12 cellular contexts compared by ENCODE assay signal in the genomic region with DNA sequence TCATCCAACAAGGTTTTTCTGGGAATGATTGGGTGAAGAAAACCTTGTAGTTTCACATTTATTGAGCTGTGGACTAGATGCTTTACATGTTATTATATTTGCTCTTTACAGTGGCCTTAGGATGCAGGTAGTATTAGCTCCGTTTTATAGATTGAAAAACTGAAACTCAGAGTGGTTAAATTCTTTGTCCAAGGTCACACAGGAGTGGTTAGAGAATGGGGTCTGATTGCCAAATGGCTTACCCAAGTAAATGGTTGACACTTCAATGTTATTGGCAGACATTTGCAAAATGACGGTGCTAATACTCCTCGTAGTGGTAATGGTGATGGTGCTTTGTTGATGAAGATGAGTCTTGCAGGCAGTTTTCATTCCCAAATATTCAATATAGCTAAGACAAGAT. TPM values are rescaled to one million over a fixed set of nuclear protein-coding genes. Genes with fewer than 3 reads are reported as not detected.
DNase-seq lines count a peak whose midpoint lies in the region; ATAC-seq and TF ChIP-seq lines count a peak whose summit lies in the region.
"Had no signal": no experiment of that assay in that cellular context is flagged by ENCODE, and none has a peak within 500 bp of the region (broad histone marks: within the 10 kb centered on the region; RNA-seq: fewer than 3 reads in every experiment).

No MANE protein-coding gene starts in this region.

- H3K4me1 Mint-ChIP-seq in activated T-helper 2 cell treated with anti-CD3 and anti-CD28 coated beads, Interferon-gamma antibody, Interleukin-2, Interleukin-4, amounts not matched to agents 10 μg/mL and 5 μg/mL and 100 μg/mL, durations not matched to agents 14 hours and 24 hours and 36 hours (ENCODE audit: low read depth): peaks cover 58% of the 10 kb centered on the region
- peaks cover 35 to 76% (median 72%) of the 10 kb centered on the region in 4 donors for H3K4me1 Mint-ChIP-seq in naive thymus-derived CD8-positive, alpha-beta T cell

- intact Hi-C loops in activated T-helper 2 cell treated with anti-CD3 and anti-CD28 coated beads, Interferon-gamma antibody, Interleukin-2, Interleukin-4, amounts not matched to agents 10 μg/mL and 5 μg/mL and 100 μg/mL, durations not matched to agents 14 hours and 24 hours and 36 hours (cut with micrococcal nuclease): loop anchor here (5.0 to 10.0 kb wide), 3 partner anchors 133 to 313 kb away; partner anchors contain the start of genes DDX17 and DMC1

- in situ Hi-C loops in HAP-1 (cut with MboI; ENCODE audit: low sequenced_read_pairs): no loop called here

- no peaks in the 10 kb centered on the region for H3K27me3 Mint-ChIP-seq in activated T-helper 2 cell treated with anti-CD3 and anti-CD28 coated beads, Interferon-gamma antibody, Interleukin-2, Interleukin-4, amounts not matched to agents 10 μg/mL and 5 μg/mL and 100 μg/mL, durations not matched to agents 14 hours and 24 hours and 36 hours (ENCODE audit: low read depth)
- no peaks in the 10 kb centered on the region for H3K27me3 Mint-ChIP-seq in naive thymus-derived CD8-positive, alpha-beta T cell

- H3K27ac Mint-ChIP-seq in activated T-helper 2 cell treated with anti-CD3 and anti-CD28 coated beads, Interferon-gamma antibody, Interleukin-2, Interleukin-4, amounts not matched to agents 10 μg/mL and 5 μg/mL and 100 μg/mL, durations not matched to agents 14 hours and 24 hours and 36 hours: no peak overlapping the region
- H3K27ac Mint-ChIP-seq in naive thymus-derived CD8-positive, alpha-beta T cell: peak overlapping the region in 7 of 10 donors; percentile 7 to 88 (median 68)

- POLR2A ChIA-PET in naive thymus-derived CD8-positive, alpha-beta T cell (lab: Charles Lee): interaction anchor here (0.6 to 3.8 kb wide), 8 partner anchors 26 to 58 kb away, joined by 3 to 60 read pairs (median 6); partner anchors contain the start of gene TOMM22

- H3K4me3 Mint-ChIP-seq in activated T-helper 2 cell treated with anti-CD3 and anti-CD28 coated beads, Interferon-gamma antibody, Interleukin-2, Interleukin-4, amounts not matched to agents 10 μg/mL and 5 μg/mL and 100 μg/mL, durations not matched to agents 14 hours and 24 hours and 36 hours (ENCODE audit: low read depth): peak overlapping the region; percentile 91
- H3K4me3 Mint-ChIP-seq in naive thymus-derived CD8-positive, alpha-beta T cell: peak overlapping the region; percentile 4 to 95 (median 89)

- H3K9me3 ChIP-seq in BE2C (no peaks in the 10 kb centered on the region), HAP-1 (no peaks in the 10 kb centered on the region)

- H3K9me3 Mint-ChIP-seq in activated T-helper 2 cell treated with anti-CD3 and anti-CD28 coated beads, Interferon-gamma antibody, Interleukin-2, Interleukin-4, amounts not matched to agents 10 μg/mL and 5 μg/mL and 100 μg/mL, durations not matched to agents 14 hours and 24 hours and 36 hours: no peaks in the 10 kb centered on the region
- no peaks in the 10 kb centered on the region for H3K9me3 Mint-ChIP-seq in naive thymus-derived CD8-positive, alpha-beta T cell

- no peaks in the 10 kb centered on the region for H3K27me3 ChIP-seq in BE2C
- no peaks in the 10 kb centered on the region for H3K27me3 ChIP-seq in HAP-1 (ENCODE audit: low read depth)

- TF ChIP-seq CTCF in BE2C (IDR thresholded peaks at IDR 0.05; ENCODE audit: low read depth, low read length): no peak

- H3K4me1 ChIP-seq in BE2C (peaks cover 6% of the 10 kb centered on the region; the same call in 1 of the 2 replicates), HAP-1 (peaks cover 26% of the 10 kb centered on the region)

- ATAC-seq in naive thymus-derived CD8-positive, alpha-beta T cell: no peak
- no peak for ATAC-seq in GM18867 (IDR thresholded peaks at IDR 0.05; ENCODE audit: unreplicated experiment)

- DNase-seq in BE2C: no peak
- DNase-seq in HAP-1 (ENCODE audit: low spot score in 2 of 2): no peak
- DNase-seq in activated T-helper 2 cell treated with anti-CD3 and anti-CD28 coated beads, Interferon-gamma antibody, Interleukin-2, Interleukin-4, amounts not matched to agents 10 μg/mL and 5 μg/mL and 100 μg/mL, durations not matched to agents 14 hours and 24 hours and 36 hours (ENCODE audit: low spot score): no peak
- no peak for DNase-seq in naive thymus-derived CD8-positive, alpha-beta T cell
- DNase-seq in GM19240 (ENCODE audit: insufficient read length, low spot score): no peak
- no peak for DNase-seq in kidney glomerular epithelial cell (lab: John Stamatoyannopoulos, UW)
- no peak for DNase-seq in AG20443 (ENCODE audit: low spot score)
- DNase-seq: activated gamma-delta T cell, DMS 273 treated with DMSO at 0.1 percent for 48 hours, Kasumi-1, T-helper 9 cell had no signal

- peak overlapping the region; percentile 95; the same call in 1 of the 2 replicates for H3K4me3 ChIP-seq in BE2C (ENCODE audit: low read depth, low read length)
- 0 out of 2 replicates have a peak overlapping the region, but pooled peaks have one; percentile 88 for H3K4me3 ChIP-seq in HAP-1

- H3K36me3 ChIP-seq in BE2C: peaks cover 20% of the 10 kb centered on the region
- peaks cover 38% of the 10 kb centered on the region for H3K36me3 ChIP-seq in HAP-1 (replicated peaks)

- H3K36me3 Mint-ChIP-seq in activated T-helper 2 cell treated with anti-CD3 and anti-CD28 coated beads, Interferon-gamma antibody, Interleukin-2, Interleukin-4, amounts not matched to agents 10 μg/mL and 5 μg/mL and 100 μg/mL, durations not matched to agents 14 hours and 24 hours and 36 hours (ENCODE audit: low read depth): peaks cover 57% of the 10 kb centered on the region
- H3K36me3 Mint-ChIP-seq in naive thymus-derived CD8-positive, alpha-beta T cell: peaks cover 0 to 25% (median 0%) of the 10 kb centered on the region in 3 donors

RNA-seq across cellular contexts. Expression of gene GTPBP1, which starts 2.2 kb away (rescaled TPM):
- 60.1 TPM for polyA plus RNA-seq in BE2C (2012; ENCODE audit: insufficient read depth, insufficient read length, low read depth)
- 101 and 106 TPM in 2 replicates for total RNA-seq in activated T-helper 2 cell treated with anti-CD3 and anti-CD28 coated beads, Interferon-gamma antibody, Interleukin-2, Interleukin-4, amounts not matched to agents 10 μg/mL and 5 μg/mL and 100 μg/mL, durations not matched to agents 14 hours and 24 hours and 36 hours
- total RNA-seq in naive thymus-derived CD8-positive, alpha-beta T cell: 10 to 100 TPM; 64.6 to 73.3 TPM
- 10 to 100 TPM; 17.2 to 29.3 (median 22.6) TPM for polyA plus RNA-seq in naive thymus-derived CD8-positive, alpha-beta T cell

RNA-seq across cellular contexts. Expression of gene JOSD1, which starts 7.2 kb away (rescaled TPM):
- polyA plus RNA-seq in BE2C (2012; ENCODE audit: insufficient read depth, insufficient read length, low read depth): 57.1 TPM
- 101 and 105 TPM in 2 replicates for total RNA-seq in activated T-helper 2 cell treated with anti-CD3 and anti-CD28 coated beads, Interferon-gamma antibody, Interleukin-2, Interleukin-4, amounts not matched to agents 10 μg/mL and 5 μg/mL and 100 μg/mL, durations not matched to agents 14 hours and 24 hours and 36 hours
- total RNA-seq in naive thymus-derived CD8-positive, alpha-beta T cell: 10 to 100 TPM; 50.5 to 52.6 TPM
- 1 to 10 TPM; 6.7 to 8.2 (median 7.8) TPM for polyA plus RNA-seq in naive thymus-derived CD8-positive, alpha-beta T cell

RNA-seq across cellular contexts. Expression of gene TOMM22, which starts 26.2 kb away (rescaled TPM):
- polyA plus RNA-seq in BE2C (2012; ENCODE audit: insufficient read depth, insufficient read length, low read depth): 243 TPM
- 128 and 138 TPM in 2 replicates for total RNA-seq in activated T-helper 2 cell treated with anti-CD3 and anti-CD28 coated beads, Interferon-gamma antibody, Interleukin-2, Interleukin-4, amounts not matched to agents 10 μg/mL and 5 μg/mL and 100 μg/mL, durations not matched to agents 14 hours and 24 hours and 36 hours
- 10 to 100 TPM; 56.1 to 60.9 TPM for total RNA-seq in naive thymus-derived CD8-positive, alpha-beta T cell
- polyA plus RNA-seq in naive thymus-derived CD8-positive, alpha-beta T cell: 10 to 100 TPM; 67.2 to 79.3 (median 75.9) TPM

RNA-seq across cellular contexts. Expression of gene SUN2, which starts 47.8 kb away (rescaled TPM):
- 68.5 TPM for polyA plus RNA-seq in BE2C (2012; ENCODE audit: insufficient read depth, insufficient read length, low read depth)
- total RNA-seq in activated T-helper 2 cell treated with anti-CD3 and anti-CD28 coated beads, Interferon-gamma antibody, Interleukin-2, Interleukin-4, amounts not matched to agents 10 μg/mL and 5 μg/mL and 100 μg/mL, durations not matched to agents 14 hours and 24 hours and 36 hours: 121 and 123 TPM in 2 replicates
- total RNA-seq in naive thymus-derived CD8-positive, alpha-beta T cell: 1,000 to 10,000 TPM; 1,061 to 1,073 TPM
- polyA plus RNA-seq in naive thymus-derived CD8-positive, alpha-beta T cell: 100 to 1,000 TPM; 491 to 802 (median 518) TPM

RNA-seq across cellular contexts. Expression of gene CBY1, which starts 51.5 kb away (rescaled TPM):
- polyA plus RNA-seq in BE2C (2012; ENCODE audit: insufficient read depth, insufficient read length, low read depth): 25.6 TPM
- total RNA-seq in activated T-helper 2 cell treated with anti-CD3 and anti-CD28 coated beads, Interferon-gamma antibody, Interleukin-2, Interleukin-4, amounts not matched to agents 10 μg/mL and 5 μg/mL and 100 μg/mL, durations not matched to agents 14 hours and 24 hours and 36 hours: 10.3 and 11.2 TPM in 2 replicates
- total RNA-seq in naive thymus-derived CD8-positive, alpha-beta T cell: 10 to 100 TPM; 33.2 to 36.7 TPM
- 10 to 100 TPM in 2 of 3 donors, 1 to 10 TPM in 1; 4.3 to 11.6 (median 11.2) TPM for polyA plus RNA-seq in naive thymus-derived CD8-positive, alpha-beta T cell
